ENCODE assay signal across 8 cellular contexts in the genomic region with DNA sequence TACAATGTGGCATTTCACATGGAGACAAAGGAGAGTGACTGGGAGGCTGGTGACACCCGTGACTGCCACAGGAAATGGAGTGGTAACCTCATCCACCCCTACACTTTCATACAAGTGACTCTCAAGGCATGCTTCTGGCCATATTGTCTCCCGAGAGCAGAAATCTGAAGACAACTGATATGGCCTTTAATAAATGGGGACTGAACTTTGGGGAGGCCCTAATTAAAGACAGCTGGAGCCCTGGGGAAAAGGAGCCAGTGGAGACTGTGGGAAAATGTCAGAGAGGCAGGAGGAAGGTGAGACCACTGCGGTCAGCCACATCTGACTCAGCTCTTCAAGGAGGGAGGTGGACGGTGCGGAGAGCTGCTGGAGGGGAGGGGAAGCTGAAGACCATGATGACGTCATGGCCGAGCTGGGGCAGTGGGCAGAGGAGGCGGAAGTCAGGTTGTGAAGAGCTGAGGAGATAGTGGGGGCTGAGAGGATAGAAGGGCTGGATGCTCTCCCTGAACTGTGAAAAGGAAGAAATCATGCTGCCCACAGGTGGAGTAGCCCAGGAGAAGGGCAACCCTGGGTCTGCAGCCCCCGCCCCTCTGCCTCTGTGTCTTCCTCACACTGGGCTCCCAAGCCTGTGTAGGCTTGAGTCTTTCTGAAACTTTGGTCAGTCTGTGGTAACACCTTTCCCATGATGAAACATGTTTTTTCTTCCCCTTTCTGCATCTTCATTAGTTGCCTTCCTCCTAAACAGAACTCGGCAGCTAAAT. TPM values are rescaled to one million over a fixed set of nuclear protein-coding genes. Genes with fewer than 3 reads are reported as not detected.
A peak's percentile ranks its signal among the peaks of the same experiment; 100 is the strongest.
DNase-seq lines count a peak whose midpoint lies in the region; ATAC-seq, FAIRE-seq and TF ChIP-seq lines count a peak whose summit lies in the region.

No MANE protein-coding gene starts in this region.

- H3K4me3 ChIP-seq in cardiac fibroblast (replicated peaks in 1 of 2; ENCODE audit: low read depth in 2 of 2, low read length in 2 of 2) = no peak overlapping the region
- no peak overlapping the region for H3K4me3 ChIP-seq in smooth muscle cell

- H3K27me3 ChIP-seq in smooth muscle cell (ENCODE audit: low read depth) = no peaks in the 10 kb centered on the region

- H3K27me3 Mint-ChIP-seq in IgD-negative memory B cell = no peaks in the 10 kb centered on the region
- H3K27me3 Mint-ChIP-seq in activated CD4-positive, alpha-beta memory T cell treated with anti-CD3 and anti-CD28 coated beads for 36 hours = peaks cover 5% of the 10 kb centered on the region

- no peaks in the 10 kb centered on the region for H3F3A ChIP-seq in smooth muscle cell (ENCODE audit: low read depth)

- H3K4me2 ChIP-seq in smooth muscle cell = no peak overlapping the region

- no peak overlapping the region for H3K9ac ChIP-seq in smooth muscle cell (ENCODE audit: low read depth)

- FAIRE-seq in GM19239 (lab: Jason Lieb, UNC) = peak; percentile 92

- H3K36me3 Mint-ChIP-seq in IgD-negative memory B cell = no peaks in the 10 kb centered on the region
- H3K36me3 Mint-ChIP-seq in activated CD4-positive, alpha-beta memory T cell treated with anti-CD3 and anti-CD28 coated beads for 36 hours = no peaks in the 10 kb centered on the region

- POLR2A ChIA-PET in activated CD4-positive, alpha-beta memory T cell treated with anti-CD3 and anti-CD28 coated beads for 36 hours (lab: Charles Lee) = no interaction called here

- 59% methylated on average over 10 of the region's 10 CpGs for WGBS in smooth muscle cell (ENCODE audit: low lambda C conversion rate)

- H3K36me3 ChIP-seq in smooth muscle cell (ENCODE audit: low read depth) = no peaks in the 10 kb centered on the region

- no peak for DNase-seq in GM19239 (ENCODE audit: insufficient read length, low spot score)
- peak; percentile 58 to 81 for DNase-seq in cardiac fibroblast (ENCODE audit: low read depth in 2 of 2)
- DNase-seq in smooth muscle cell (lab: John Stamatoyannopoulos, UW; ENCODE audit: unreplicated experiment) = no peak
- DNase-seq in activated CD4-positive, alpha-beta T cell treated with anti-CD3 and anti-CD28 coated beads, Interleukin-2, amount 50 U/mL, for 1 hour = no peak
- DNase-seq in NCI-H146 treated with DMSO at 0.1 percent for 48 hours (lab: John Stamatoyannopoulos, UW; ENCODE audit: unreplicated experiment) = no peak
- DNase-seq in activated CD4-positive, alpha-beta memory T cell treated with anti-CD3 and anti-CD28 coated beads for 36 hours = no peak

- H3K79me2 ChIP-seq in smooth muscle cell (ENCODE audit: low read depth) = no peaks in the 10 kb centered on the region

- no peak overlapping the region for H2AFZ ChIP-seq in smooth muscle cell (ENCODE audit: low read depth)

- H3K27ac Mint-ChIP-seq in IgD-negative memory B cell = peak overlapping the region in 1 of 3 donors; percentile 92
- H3K27ac Mint-ChIP-seq in activated CD4-positive, alpha-beta memory T cell treated with anti-CD3 and anti-CD28 coated beads for 36 hours = no peak overlapping the region

- no peaks in the 10 kb centered on the region for H3K9me3 ChIP-seq in smooth muscle cell (replicated peaks; ENCODE audit: low read depth)

- CTCF ChIA-PET in activated CD4-positive, alpha-beta memory T cell treated with anti-CD3 and anti-CD28 coated beads for 36 hours (lab: Charles Lee) = no interaction called here

- intact Hi-C loops in activated CD4-positive, alpha-beta memory T cell treated with anti-CD3 and anti-CD28 coated beads for 36 hours (cut with micrococcal nuclease) = no loop called here

- peak overlapping the region; percentile 23 for H3K27ac ChIP-seq in smooth muscle cell (ENCODE audit: low read depth)

- TF ChIP-seq CTCF in cardiac fibroblast (IDR thresholded peaks at IDR 0.05; ENCODE audit: low read depth, low read length) (no peak), smooth muscle cell (IDR thresholded peaks at IDR 0.05; ENCODE audit: borderline replicate concordance, insufficient read depth, poor library complexity, severe bottlenecking) (no peak)

- H4K20me1 ChIP-seq in smooth muscle cell (ENCODE audit: low read depth) = no peaks in the 10 kb centered on the region

- H3K4me3 Mint-ChIP-seq in IgD-negative memory B cell = peak overlapping the region in 3 of 4 donors; percentile 58 to 92 (median 65)
- H3K4me3 Mint-ChIP-seq in activated CD4-positive, alpha-beta memory T cell treated with anti-CD3 and anti-CD28 coated beads for 36 hours = no peak overlapping the region

- no peak for ATAC-seq in GM21619 (IDR thresholded peaks at IDR 0.05; ENCODE audit: unreplicated experiment)

- H3K4me1 Mint-ChIP-seq in IgD-negative memory B cell = peaks cover 29 to 39% (median 32%) of the 10 kb centered on the region in 3 donors
- peaks cover 6% of the 10 kb centered on the region for H3K4me1 Mint-ChIP-seq in activated CD4-positive, alpha-beta memory T cell treated with anti-CD3 and anti-CD28 coated beads for 36 hours (ENCODE audit: low read depth)

- H3K4me1 ChIP-seq in smooth muscle cell (ENCODE audit: low read depth) = no peaks in the 10 kb centered on the region

- no peaks in the 10 kb centered on the region for H3K9me3 Mint-ChIP-seq in IgD-negative memory B cell
- H3K9me3 Mint-ChIP-seq in activated CD4-positive, alpha-beta memory T cell treated with anti-CD3 and anti-CD28 coated beads for 36 hours = no peaks in the 10 kb centered on the region

RNA-seq across cellular contexts. Expression of gene NCF2, which starts 14.0 kb away (rescaled TPM):
- polyA plus RNA-seq in IgD-negative memory B cell (18.1 TPM), smooth muscle cell (0.65 and 0.78 TPM in 2 replicates)
- 1.7 and 2.4 TPM in 2 replicates for total RNA-seq in smooth muscle cell
- 1 to 10 TPM; 6.6 to 7.7 TPM for total RNA-seq in activated CD4-positive, alpha-beta memory T cell treated with anti-CD3 and anti-CD28 coated beads for 36 hours

RNA-seq across cellular contexts. Expression of gene ARPC5, which starts 31.4 kb away (rescaled TPM):
- polyA plus RNA-seq in IgD-negative memory B cell (366 TPM), smooth muscle cell (196 and 205 TPM in 2 replicates)
- total RNA-seq in smooth muscle cell = 188 and 195 TPM in 2 replicates
- 100 to 1,000 TPM; 158 to 161 TPM for total RNA-seq in activated CD4-positive, alpha-beta memory T cell treated with anti-CD3 and anti-CD28 coated beads for 36 hours

RNA-seq across cellular contexts. Expression of gene APOBEC4, which starts 48.9 kb away (rescaled TPM):
- not detected for polyA plus RNA-seq in IgD-negative memory B cell
- not detected in 2 replicates for total RNA-seq in smooth muscle cell
- not detected in 2 replicates for polyA plus RNA-seq in smooth muscle cell
- total RNA-seq in activated CD4-positive, alpha-beta memory T cell treated with anti-CD3 and anti-CD28 coated beads for 36 hours = not detected

Comparison
In these comparisons a context has a peak if more than half of its experiments do, and no peak if none do; other contexts are left out.
1. DNase-seq: peak in cardiac fibroblast (2 of 2); none in GM19239 (single experiment), smooth muscle cell (single experiment), activated CD4-positive, alpha-beta T cell treated with anti-CD3 and anti-CD28 coated beads, Interleukin-2, amount 50 U/mL, for 1 hour (single experiment), NCI-H146 treated with DMSO at 0.1 percent for 48 hours (single experiment) and activated CD4-positive, alpha-beta memory T cell treated with anti-CD3 and anti-CD28 coated beads for 36 hours (single experiment).